Comparison of ENCODE assay signal across 34 cellular contexts in genomic region chr5:35903631-35904203, GRCh38. TPM values are rescaled to one million over a fixed set of nuclear protein-coding genes. Genes with fewer than 3 reads are reported as not detected.
DNase-seq lines count a peak whose midpoint lies in the region; ATAC-seq and TF ChIP-seq lines count a peak whose summit lies in the region.
"Had no signal": no experiment of that assay in that cellular context is flagged by ENCODE, and none has a peak within 500 bp of the region (broad histone marks: within the 10 kb centered on the region; RNA-seq: fewer than 3 reads in every experiment).

No MANE protein-coding gene starts in this region.

- no peaks in the 10 kb centered on the region for H3K27me3 Mint-ChIP-seq in activated CD4-positive, alpha-beta T cell treated with anti-CD3 and anti-CD28 coated beads, Interleukin-2, amount 10 ng/mL, durations not matched to agents 24 days and 14 days
- H3K27me3 Mint-ChIP-seq in activated CD4-positive, alpha-beta memory T cell treated with anti-CD3 and anti-CD28 coated beads, Interleukin-2, amount 10 ng/mL, durations not matched to agents 7 days and 5 days: no peaks in the 10 kb centered on the region
- no peaks in the 10 kb centered on the region for H3K27me3 Mint-ChIP-seq in activated naive CD8-positive, alpha-beta T cell treated with anti-CD3 and anti-CD28 coated beads, Interleukin-2, amount 50 U/mL, for 24 hours
- H3K27me3 Mint-ChIP-seq: dendritic cell treated with granulocyte-macrophage colony-stimulating factor and Interleukin-4, amounts not matched to agents 40 ng/mL and 50 ng/mL, for 4 days; IgD-negative memory B cell had no signal

- no peaks in the 10 kb centered on the region for H3K27me3 ChIP-seq in BLaER1 treated with 17β-estradiol and CSF1 and Interleukin-3, amounts not matched to agents 10 nM and 100 nM
- H3K27me3 ChIP-seq: heart left ventricle, neural progenitor cell, pancreas, vagina had no signal

- no peaks in the 10 kb centered on the region for H4K20me1 ChIP-seq in BLaER1 treated with 17β-estradiol and CSF1 and Interleukin-3, amounts not matched to agents 10 nM and 100 nM

- H3K4me1 ChIP-seq in BLaER1 treated with 17β-estradiol and CSF1 and Interleukin-3, amounts not matched to agents 10 nM and 100 nM: peaks cover 27 to 100% (median 94%) of the 10 kb centered on the region in 10 experiments
- H3K4me1 ChIP-seq: heart left ventricle, left ventricle myocardium inferior, pancreas, vagina had no signal

- peak overlapping the region in 1 of 11 experiments; percentile 84; a peak in 2 of 22 replicates for H3K9ac ChIP-seq in BLaER1 treated with 17β-estradiol and CSF1 and Interleukin-3, amounts not matched to agents 10 nM and 100 nM
- H3K9ac ChIP-seq: neural progenitor cell had no signal

- peaks cover 79% of the 10 kb centered on the region for H3K4me1 Mint-ChIP-seq in activated CD4-positive, alpha-beta T cell treated with anti-CD3 and anti-CD28 coated beads, Interleukin-2, amount 10 ng/mL, durations not matched to agents 24 days and 14 days
- H3K4me1 Mint-ChIP-seq in activated CD4-positive, alpha-beta memory T cell treated with anti-CD3 and anti-CD28 coated beads, Interleukin-2, amount 10 ng/mL, durations not matched to agents 7 days and 5 days: peaks cover 79% of the 10 kb centered on the region
- peaks cover 98% of the 10 kb centered on the region for H3K4me1 Mint-ChIP-seq in activated naive CD8-positive, alpha-beta T cell treated with anti-CD3 and anti-CD28 coated beads, Interleukin-2, amount 50 U/mL, for 24 hours
- H3K4me1 Mint-ChIP-seq: IgD-negative memory B cell had no signal

- no peak overlapping the region for H3K4me3 Mint-ChIP-seq in activated CD4-positive, alpha-beta T cell treated with anti-CD3 and anti-CD28 coated beads, Interleukin-2, amount 10 ng/mL, durations not matched to agents 24 days and 14 days
- H3K4me3 Mint-ChIP-seq in activated CD4-positive, alpha-beta memory T cell treated with anti-CD3 and anti-CD28 coated beads, Interleukin-2, amount 10 ng/mL, durations not matched to agents 7 days and 5 days: no peak overlapping the region
- no peak overlapping the region for H3K4me3 Mint-ChIP-seq in activated naive CD8-positive, alpha-beta T cell treated with anti-CD3 and anti-CD28 coated beads, Interleukin-2, amount 50 U/mL, for 24 hours
- H3K4me3 Mint-ChIP-seq: dendritic cell treated with granulocyte-macrophage colony-stimulating factor and Interleukin-4, amounts not matched to agents 40 ng/mL and 50 ng/mL, for 4 days; neural progenitor cell had no signal

- TF ChIP-seq POLR2A in GM18505 (IDR thresholded peaks at IDR 0.05; ENCODE audit: borderline replicate concordance, extremely low read depth, insufficient read depth, insufficient read length): no peak

- peak overlapping the region in 3 of 10 experiments; percentile 10 to 17 (median 15); a peak in 1 of 20 replicates for H3K4me3 ChIP-seq in BLaER1 treated with 17β-estradiol and CSF1 and Interleukin-3, amounts not matched to agents 10 nM and 100 nM
- H3K4me3 ChIP-seq: heart left ventricle, left ventricle myocardium inferior, neural progenitor cell, pancreas, SK-N-MC, thoracic aorta, vagina had no signal

- DNase-seq in activated CD4-positive, alpha-beta T cell treated with anti-CD3 and anti-CD28 coated beads, Interleukin-2, amount 10 ng/mL, durations not matched to agents 24 days and 14 days: no peak
- DNase-seq in activated CD4-positive, alpha-beta T cell treated with anti-CD3 and anti-CD28 coated beads, Interleukin-2, amount 50 U/mL, for 4 hours: no peak
- no peak for DNase-seq in activated CD4-positive, alpha-beta memory T cell treated with anti-CD3 and anti-CD28 coated beads, Interleukin-2, amount 10 ng/mL, durations not matched to agents 7 days and 5 days
- no peak for DNase-seq in activated naive CD8-positive, alpha-beta T cell treated with anti-CD3 and anti-CD28 coated beads, Interleukin-2, amount 50 U/mL, for 24 hours
- DNase-seq in head of caudate nucleus (no peak), GOT3 (lab: John Stamatoyannopoulos, UW) (no peak)
- DNase-seq: activated CD4-positive, CD25-positive, alpha-beta regulatory T cell treated with anti-CD3 and anti-CD28 coated beads, Interleukin-2, amount 50 U/mL, for 72 hours; activated CD8-positive, alpha-beta memory T cell treated with anti-CD3 and anti-CD28 coated beads, Interleukin-2, amount 50 U/mL, for 48 hours; activated gamma-delta T cell treated with Interleukin-2 at 50 U/mL for 16 hours; Calu3; DMS79 treated with DMSO at 0.1 percent for 48 hours; heart left ventricle; left ventricle myocardium inferior; mesenchymal stem cell; MV-4-11; NCI-H1436; NCI-H2081 treated with DMSO at 0.1 percent for 48 hours; NCI-H2227 treated with DMSO at 0.1 percent for 48 hours; NCI-H526; pancreas; PC-3; stimulated activated naive CD4-positive, alpha-beta T cell treated with Interleukin-2 at 50 U/mL for 16 hours had no signal

- peaks cover 17 to 26% (median 20%) of the 10 kb centered on the region in 11 experiments for H3K9me3 ChIP-seq in BLaER1 treated with 17β-estradiol and CSF1 and Interleukin-3, amounts not matched to agents 10 nM and 100 nM (replicated peaks in 1 of 11)
- H3K9me3 ChIP-seq: pancreas, thoracic aorta, vagina had no signal

- POLR2A ChIA-PET in activated CD4-positive, alpha-beta memory T cell treated with anti-CD3 and anti-CD28 coated beads, Interleukin-2, amount 10 ng/mL, durations not matched to agents 7 days and 5 days (lab: Charles Lee): interaction anchor here (0.8 to 2.8 kb wide), 6 partner anchors 24 to 81 kb away, joined by 3 to 20 read pairs (median 4); partner anchors contain the start of gene IL7R

- H3K27ac ChIP-seq in BLaER1 treated with 17β-estradiol and CSF1 and Interleukin-3, amounts not matched to agents 10 nM and 100 nM: peak overlapping the region in 7 of 11 experiments; percentile 85 to 96 (median 89); a peak in 13 of 22 replicates
- H3K27ac ChIP-seq: heart left ventricle, left ventricle myocardium inferior, neural progenitor cell, pancreas, SK-N-MC, thoracic aorta, vagina had no signal

- peak overlapping the region; percentile 94 for H3K27ac Mint-ChIP-seq in activated CD4-positive, alpha-beta T cell treated with anti-CD3 and anti-CD28 coated beads, Interleukin-2, amount 10 ng/mL, durations not matched to agents 24 days and 14 days
- H3K27ac Mint-ChIP-seq in activated CD4-positive, alpha-beta memory T cell treated with anti-CD3 and anti-CD28 coated beads, Interleukin-2, amount 10 ng/mL, durations not matched to agents 7 days and 5 days: peak overlapping the region; percentile 69
- peak overlapping the region; percentile 91 for H3K27ac Mint-ChIP-seq in activated naive CD8-positive, alpha-beta T cell treated with anti-CD3 and anti-CD28 coated beads, Interleukin-2, amount 50 U/mL, for 24 hours
- H3K27ac Mint-ChIP-seq: dendritic cell treated with granulocyte-macrophage colony-stimulating factor and Interleukin-4, amounts not matched to agents 40 ng/mL and 50 ng/mL, for 4 days; neural progenitor cell had no signal

- H3K9me3 Mint-ChIP-seq in activated CD4-positive, alpha-beta T cell treated with anti-CD3 and anti-CD28 coated beads, Interleukin-2, amount 10 ng/mL, durations not matched to agents 24 days and 14 days: peaks cover 8% of the 10 kb centered on the region
- H3K9me3 Mint-ChIP-seq in activated CD4-positive, alpha-beta memory T cell treated with anti-CD3 and anti-CD28 coated beads, Interleukin-2, amount 10 ng/mL, durations not matched to agents 7 days and 5 days: peaks cover 9% of the 10 kb centered on the region
- H3K9me3 Mint-ChIP-seq in activated naive CD8-positive, alpha-beta T cell treated with anti-CD3 and anti-CD28 coated beads, Interleukin-2, amount 50 U/mL, for 24 hours: peaks cover 7% of the 10 kb centered on the region
- H3K9me3 Mint-ChIP-seq: dendritic cell treated with granulocyte-macrophage colony-stimulating factor and Interleukin-4, amounts not matched to agents 40 ng/mL and 50 ng/mL, for 4 days had no signal

- peaks cover 3% of the 10 kb centered on the region for H3K36me3 Mint-ChIP-seq in activated CD4-positive, alpha-beta T cell treated with anti-CD3 and anti-CD28 coated beads, Interleukin-2, amount 10 ng/mL, durations not matched to agents 24 days and 14 days (ENCODE audit: low read depth)
- H3K36me3 Mint-ChIP-seq in activated CD4-positive, alpha-beta memory T cell treated with anti-CD3 and anti-CD28 coated beads, Interleukin-2, amount 10 ng/mL, durations not matched to agents 7 days and 5 days (ENCODE audit: low read depth): peaks cover 19% of the 10 kb centered on the region
- H3K36me3 Mint-ChIP-seq in activated naive CD8-positive, alpha-beta T cell treated with anti-CD3 and anti-CD28 coated beads, Interleukin-2, amount 50 U/mL, for 24 hours (ENCODE audit: low read depth): no peaks in the 10 kb centered on the region
- H3K36me3 Mint-ChIP-seq: IgD-negative memory B cell, neural progenitor cell had no signal

- intact Hi-C loops in activated CD4-positive, alpha-beta T cell treated with anti-CD3 and anti-CD28 coated beads, Interleukin-2, amount 10 ng/mL, durations not matched to agents 24 days and 14 days (cut with micrococcal nuclease): loop anchor here (1.0 to 10.0 kb wide), 9 partner anchors 19 to 979 kb away; partner anchors contain the start of gene DNAJC21
- intact Hi-C loops in head of caudate nucleus (cut with DNase I): no loop called here

- ATAC-seq in activated naive CD8-positive, alpha-beta T cell treated with anti-CD3 and anti-CD28 coated beads, Interleukin-2, amount 50 U/mL, for 24 hours: peak; percentile 7
- no peak for ATAC-seq in GM18505 (IDR thresholded peaks at IDR 0.05; ENCODE audit: unreplicated experiment)
- ATAC-seq: esophagus mucosa, heart left ventricle, pancreas, PC-3 had no signal

- peak overlapping the region in 6 of 11 experiments; percentile 64 to 88 (median 72); a peak in 10 of 22 replicates for H3K4me2 ChIP-seq in BLaER1 treated with 17β-estradiol and CSF1 and Interleukin-3, amounts not matched to agents 10 nM and 100 nM
- H3K4me2 ChIP-seq: neural progenitor cell had no signal

- CTCF ChIA-PET in activated CD4-positive, alpha-beta memory T cell treated with anti-CD3 and anti-CD28 coated beads, Interleukin-2, amount 10 ng/mL, durations not matched to agents 7 days and 5 days (lab: Charles Lee): interaction anchor here (0.9 to 1.7 kb wide), 3 partner anchors 21 to 73 kb away, joined by 3 read pairs; no protein-coding TSS in a partner anchor

- H3K36me3 ChIP-seq in BLaER1 treated with 17β-estradiol and CSF1 and Interleukin-3, amounts not matched to agents 10 nM and 100 nM: peaks cover 0 to 13% (median 0%) of the 10 kb centered on the region in 11 experiments; a peak in 5 of 22 replicates
- H3K36me3 ChIP-seq: heart left ventricle, left ventricle myocardium inferior, neural progenitor cell, pancreas, thoracic aorta, vagina had no signal

RNA-seq across cellular contexts. Expression of gene CAPSL, which starts 34.7 kb away (rescaled TPM):
- total RNA-seq in activated CD4-positive, alpha-beta T cell treated with anti-CD3 and anti-CD28 coated beads, Interleukin-2, amount 10 ng/mL, durations not matched to agents 24 days and 14 days: not detected in 2 replicates
- total RNA-seq in activated CD4-positive, alpha-beta memory T cell treated with anti-CD3 and anti-CD28 coated beads, Interleukin-2, amount 10 ng/mL, durations not matched to agents 7 days and 5 days: not detected
- total RNA-seq: Calu3, cardiac septum, esophagus mucosa, H1, heart left ventricle, left ventricle myocardium inferior, pancreas, renal cortical epithelial cell, thoracic aorta, vagina had no signal

RNA-seq across cellular contexts. Expression of gene IL7R, which starts 47.0 kb away (rescaled TPM):
- total RNA-seq in activated CD4-positive, alpha-beta T cell treated with anti-CD3 and anti-CD28 coated beads, Interleukin-2, amount 10 ng/mL, durations not matched to agents 24 days and 14 days: 57.7 and 64.1 TPM in 2 replicates
- total RNA-seq in activated CD4-positive, alpha-beta memory T cell treated with anti-CD3 and anti-CD28 coated beads, Interleukin-2, amount 10 ng/mL, durations not matched to agents 7 days and 5 days: 100 to 1,000 TPM; 271 to 273 TPM
- total RNA-seq: H1 had no signal
